26 cellular contexts compared by ENCODE assay signal in genomic region chr6:163165155-163165910, GRCh38.
"Had no signal": no experiment of that assay in that cellular context is flagged by ENCODE, and none has a peak within 500 bp of the region (broad histone marks: within the 10 kb centered on the region; RNA-seq: fewer than 3 reads in every experiment).

No MANE protein-coding gene starts in this region.

- H3K27me3 ChIP-seq: foreskin keratinocyte, heart left ventricle, neural progenitor cell, upper lobe of right lung had no signal

- H3K4me3 Mint-ChIP-seq: activated CD4-positive, alpha-beta memory T cell treated with anti-CD3 and anti-CD28 coated beads for 36 hours; activated CD4-positive, alpha-beta T cell treated with anti-CD3 and anti-CD28 coated beads, Interleukin-2, amount 10 ng/mL, durations not matched to agents 24 days and 14 days; immature natural killer cell; memory B cell; naive thymus-derived CD8-positive, alpha-beta T cell; neural progenitor cell; stimulated activated naive B cell treated with anti-CD40 and anti-IgM and Interleukin-4, amounts not matched to agents 10 μg/mL and 1 μg/mL and 100 μg/mL, for 72 hours; T-helper 1 cell treated with Interleukin-12 subunit alpha and Interleukin-12 subunit beta and Interleukin-4 antibody, amounts not matched to agents 30 μg/mL and 1 μg/mL, for 36 hours had no signal

- H3K36me3 ChIP-seq: heart left ventricle, neural progenitor cell, thoracic aorta, upper lobe of right lung, WERI-Rb-1 had no signal

- H3K4me3 ChIP-seq: coronary artery, heart left ventricle, neural progenitor cell, thoracic aorta, upper lobe of right lung had no signal

- H3K27ac ChIP-seq: coronary artery, foreskin keratinocyte, heart left ventricle, neural progenitor cell, thoracic aorta, upper lobe of right lung, WERI-Rb-1 had no signal

- H3K4me1 ChIP-seq: foreskin keratinocyte, heart left ventricle, neural progenitor cell, upper lobe of right lung had no signal

- ATAC-seq: esophagus mucosa; foreskin keratinocyte; naive thymus-derived CD8-positive, alpha-beta T cell; right cardiac atrium; stimulated activated naive B cell treated with anti-CD40 and anti-IgM and Interleukin-4, amounts not matched to agents 10 μg/mL and 1 μg/mL and 100 μg/mL, for 72 hours; upper lobe of right lung had no signal

- H3K4me1 Mint-ChIP-seq: activated CD4-positive, alpha-beta T cell treated with anti-CD3 and anti-CD28 coated beads, Interleukin-2, amount 10 ng/mL, durations not matched to agents 24 days and 14 days; immature natural killer cell; memory B cell; naive thymus-derived CD8-positive, alpha-beta T cell; neural progenitor cell; stimulated activated naive B cell treated with anti-CD40 and anti-IgM and Interleukin-4, amounts not matched to agents 10 μg/mL and 1 μg/mL and 100 μg/mL, for 72 hours had no signal

- H3K27ac Mint-ChIP-seq: activated CD4-positive, alpha-beta memory T cell treated with anti-CD3 and anti-CD28 coated beads for 36 hours; activated CD4-positive, alpha-beta T cell treated with anti-CD3 and anti-CD28 coated beads, Interleukin-2, amount 10 ng/mL, durations not matched to agents 24 days and 14 days; immature natural killer cell; memory B cell; naive thymus-derived CD8-positive, alpha-beta T cell; stimulated activated naive B cell treated with anti-CD40 and anti-IgM and Interleukin-4, amounts not matched to agents 10 μg/mL and 1 μg/mL and 100 μg/mL, for 72 hours; T-helper 1 cell treated with Interleukin-12 subunit alpha and Interleukin-12 subunit beta and Interleukin-4 antibody, amounts not matched to agents 30 μg/mL and 1 μg/mL, for 36 hours had no signal

- DNase-seq: activated CD4-positive, alpha-beta memory T cell treated with anti-CD3 and anti-CD28 coated beads for 36 hours; activated CD4-positive, alpha-beta T cell treated with anti-CD3 and anti-CD28 coated beads, Interleukin-2, amount 10 ng/mL, durations not matched to agents 24 days and 14 days; activated CD4-positive, CD25-positive, alpha-beta regulatory T cell treated with anti-CD3 and anti-CD28 coated beads, Interleukin-2, amount 50 U/mL, for 72 hours; activated CD8-positive, alpha-beta memory T cell treated with anti-CD3 and anti-CD28 coated beads, Interleukin-2, amount 50 U/mL, for 4 hours; activated gamma-delta T cell; activated naive CD4-positive, alpha-beta T cell treated with anti-CD3 and anti-CD28 coated beads, Interleukin-2, amount 50 U/mL, for 16 hours; activated T-cell treated with anti-CD3 and anti-CD28 coated beads, Interleukin-2, amount 50 U/mL, for 1 hour; cerebellar nuclear complex; foreskin keratinocyte; heart left ventricle; immature natural killer cell; kidney; naive thymus-derived CD8-positive, alpha-beta T cell; stimulated activated CD4-positive, alpha-beta T cell treated with anti-CD3 and anti-CD28 coated beads, Interleukin-2, amount 100 ng/mL, for 48 hours; stimulated activated naive B cell treated with anti-CD40 and anti-IgM and Interleukin-4, amounts not matched to agents 10 μg/mL and 1 μg/mL and 100 μg/mL, for 72 hours; SW 1271; T1000; upper lobe of right lung; WERI-Rb-1 had no signal

- H3K9me3 Mint-ChIP-seq: activated CD4-positive, alpha-beta memory T cell treated with anti-CD3 and anti-CD28 coated beads for 36 hours; activated CD4-positive, alpha-beta T cell treated with anti-CD3 and anti-CD28 coated beads, Interleukin-2, amount 10 ng/mL, durations not matched to agents 24 days and 14 days; immature natural killer cell; memory B cell; naive thymus-derived CD8-positive, alpha-beta T cell; stimulated activated naive B cell treated with anti-CD40 and anti-IgM and Interleukin-4, amounts not matched to agents 10 μg/mL and 1 μg/mL and 100 μg/mL, for 72 hours; T-helper 1 cell treated with Interleukin-12 subunit alpha and Interleukin-12 subunit beta and Interleukin-4 antibody, amounts not matched to agents 30 μg/mL and 1 μg/mL, for 36 hours had no signal

- H3K36me3 Mint-ChIP-seq: activated CD4-positive, alpha-beta memory T cell treated with anti-CD3 and anti-CD28 coated beads for 36 hours; immature natural killer cell; memory B cell; naive thymus-derived CD8-positive, alpha-beta T cell; neural progenitor cell; stimulated activated naive B cell treated with anti-CD40 and anti-IgM and Interleukin-4, amounts not matched to agents 10 μg/mL and 1 μg/mL and 100 μg/mL, for 72 hours had no signal

- H3K27me3 Mint-ChIP-seq: activated CD4-positive, alpha-beta T cell treated with anti-CD3 and anti-CD28 coated beads, Interleukin-2, amount 10 ng/mL, durations not matched to agents 24 days and 14 days; stimulated activated naive B cell treated with anti-CD40 and anti-IgM and Interleukin-4, amounts not matched to agents 10 μg/mL and 1 μg/mL and 100 μg/mL, for 72 hours had no signal

- H3K9me3 ChIP-seq: thoracic aorta, upper lobe of right lung had no signal
